ENCODE assay signal across 12 cellular contexts in the genomic region with DNA sequence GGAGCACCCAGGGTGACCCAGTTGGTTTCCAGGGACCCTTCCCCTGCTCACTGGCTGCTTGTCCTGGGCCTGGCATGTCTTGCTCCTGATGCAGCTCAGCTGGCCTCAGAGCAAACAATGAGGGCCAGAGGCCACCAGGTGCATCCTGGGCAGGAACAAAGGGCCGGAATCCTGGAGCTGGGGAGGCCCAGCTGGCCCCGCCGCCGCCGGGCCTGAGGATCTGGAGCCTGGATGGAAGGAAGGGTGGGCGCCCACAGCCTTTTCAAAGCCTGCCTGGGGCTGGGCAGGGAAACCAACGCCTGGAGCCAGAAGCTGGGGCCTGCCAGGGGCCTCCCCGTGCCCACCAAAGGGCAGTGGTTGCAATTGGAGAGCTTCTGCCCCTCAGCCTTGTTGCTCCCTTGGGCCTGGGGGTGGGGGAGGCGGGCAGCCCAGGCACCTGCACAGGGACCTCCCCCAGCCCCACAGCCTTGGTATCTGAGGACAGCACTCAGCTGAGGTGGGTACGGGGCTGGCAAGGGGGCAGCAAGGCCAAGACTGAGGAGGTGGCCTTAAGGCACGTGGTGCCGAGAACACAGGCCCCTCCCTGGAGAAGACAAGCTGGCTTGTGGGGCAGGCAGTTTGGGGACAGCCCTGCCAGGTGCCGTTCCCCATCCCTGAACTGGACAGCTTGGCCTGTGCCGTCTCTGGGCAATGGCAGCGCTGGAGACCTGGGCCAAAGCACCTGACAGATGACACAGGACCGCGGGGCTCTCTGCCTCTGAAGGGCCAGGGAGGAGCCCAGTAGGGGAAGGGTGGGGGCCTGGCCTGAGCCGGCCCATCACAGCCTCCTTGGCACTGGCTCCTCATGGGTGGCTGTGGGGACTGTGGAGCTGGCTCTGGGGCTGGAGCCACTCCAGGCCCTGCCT. TPM values are rescaled to one million over a fixed set of nuclear protein-coding genes. Genes with fewer than 3 reads are reported as not detected.
A peak's percentile ranks its signal among the peaks of the same experiment; 100 is the strongest.
DNase-seq lines count a peak whose midpoint lies in the region; ATAC-seq, FAIRE-seq and TF ChIP-seq lines count a peak whose summit lies in the region.
"Had no signal": no experiment of that assay in that cellular context is flagged by ENCODE, and none has a peak within 500 bp of the region (broad histone marks: within the 10 kb centered on the region; RNA-seq: fewer than 3 reads in every experiment).

No MANE protein-coding gene starts in this region.

- H3K4me3 Mint-ChIP-seq in MCF 10A (ENCODE audit: unreplicated experiment), result no peak overlapping the region

- no peak overlapping the region for H2BK20ac ChIP-seq in IMR-90 (ENCODE audit: low read depth, low read length)

- POLR2A ChIA-PET in IMR-90 (lab: Charles Lee; ENCODE audit: unreplicated experiment) (no interaction called here), MCF 10A (lab: Yijun Ruan, JAX) (interaction anchor here (0.5 kb wide), 1 partner anchor 11 kb away, joined by 3 read pairs; no protein-coding TSS in a partner anchor)

- CTCF ChIA-PET in IMR-90 (lab: Yijun Ruan, JAX) (no interaction called here), MCF 10A (lab: Yijun Ruan, JAX) (interaction anchor here (3.4 to 5.3 kb wide), 2 partner anchors 102 to 105 kb away, joined by 19 to 42 read pairs; no protein-coding TSS in a partner anchor)

- no CpG with 5 or more reads among the region's 18 CpGs for WGBS in IMR-90 (ENCODE audit: extremely low coverage in 2 of 2, insufficient read length in 1 of 2), 2 experiments
- 48 to 69% (median 62%) methylated on average over 12 to 18 of the region's 18 CpGs for WGBS in spleen, 5 donors

- peak overlapping the region; percentile 83 for H2AK9ac ChIP-seq in IMR-90 (replicated peaks; ENCODE audit: low read depth, low read length, poor library complexity)

- no peak overlapping the region for H3K14ac ChIP-seq in IMR-90 (replicated peaks; ENCODE audit: low read depth, low read length)

- H2AK5ac ChIP-seq in IMR-90 (ENCODE audit: low read depth, low read length), result no peak overlapping the region

- no peak overlapping the region for H3K23ac ChIP-seq in IMR-90 (ENCODE audit: low read depth, low read length)

- intact Hi-C loops in IMR-90 (cut with micrococcal nuclease) (no loop called here), kidney (cut with DNase I) (loop anchor here (10.0 kb wide), 1 partner anchor 84 kb away; no protein-coding TSS in a partner anchor), spleen (cut with DNase I; ENCODE audit: low total_unique reads) (loop anchor here (5.0 kb wide), 1 partner anchor 87 kb away; no protein-coding TSS in a partner anchor), MCF 10A (cut with micrococcal nuclease) (loop anchor here (5.0 kb wide), 1 partner anchor 93 kb away; no protein-coding TSS in a partner anchor)

- H3K9me3 Mint-ChIP-seq in MCF 10A (ENCODE audit: unreplicated experiment), result no peaks in the 10 kb centered on the region
- H3K9me3 Mint-ChIP-seq: T-cell had no signal

- FAIRE-seq in kidney (lab: Jason Lieb, UNC), result no peak

- peaks cover 16% of the 10 kb centered on the region for H3K27me3 ChIP-seq in IMR-90 (ENCODE audit: control insufficient read depth, insufficient read depth, low read length)
- H3K27me3 ChIP-seq in spleen (replicated peaks in 1 of 7), result peaks cover 0 to 10% (median 0%) of the 10 kb centered on the region in 7 donors
- H3K27me3 ChIP-seq: neutrophil had no signal

- peaks cover 12% of the 10 kb centered on the region; the same call in 1 of the 2 replicates for H3K9me1 ChIP-seq in IMR-90 (ENCODE audit: insufficient read depth, low read length)

- ATAC-seq in IMR-90 (ENCODE audit: low read depth), result no peak
- no peak for ATAC-seq in activated CD4-positive, CD25-positive, alpha-beta regulatory T cell treated with anti-CD3 and anti-CD28 coated beads, Interleukin-2, amount 50 U/mL, for 24 hours

- H3K4me3 ChIP-seq in IMR-90 (ENCODE audit: insufficient read depth, low read depth, low read length) (no peak overlapping the region), kidney (ENCODE audit: low read length in 2 of 2) (no peak overlapping the region), spleen (no peak overlapping the region)
- H3K4me3 ChIP-seq: thoracic aorta had no signal

- TF ChIP-seq POLR2A in IMR-90 (IDR thresholded peaks at IDR 0.05; ENCODE audit: low read depth, low read length), result no peak
- no peak for TF ChIP-seq POLR2A in spleen (IDR thresholded peaks at IDR 0.05)

- H3K4me2 ChIP-seq in IMR-90 (ENCODE audit: low read depth, low read length), result no peak overlapping the region

- DNase-seq in IMR-90, result no peak
- DNase-seq in SHP77 (lab: John Stamatoyannopoulos, UW), result peak; percentile 72 to 78
- peak; percentile 79 for DNase-seq in kidney
- peak; percentile 78 for DNase-seq in spleen
- no peak for DNase-seq in MCF 10A (ENCODE audit: unreplicated experiment)
- no peak for DNase-seq in NCI-H2171 treated with DMSO at 0.1 percent for 48 hours (lab: John Stamatoyannopoulos, UW)
- DNase-seq: activated CD4-positive, alpha-beta T cell treated with anti-CD3 and anti-CD28 coated beads, Interleukin-2, amount 50 U/mL, for 1 hour; NCI-H1436 treated with DMSO at 0.1 percent for 48 hours had no signal

- no peak overlapping the region for H3K27ac Mint-ChIP-seq in MCF 10A (ENCODE audit: low read depth, unreplicated experiment)

- no peak overlapping the region for H3K18ac ChIP-seq in IMR-90 (ENCODE audit: low read depth, low read length)

- no peak overlapping the region for H2BK120ac ChIP-seq in IMR-90 (ENCODE audit: low read depth, low read length)

- TF ChIP-seq CTCF in IMR-90 (conservative IDR thresholded peaks at IDR 0.05; ENCODE audit: low read depth, low read length), result no peak
- TF ChIP-seq CTCF in kidney (IDR thresholded peaks at IDR 0.05; ENCODE audit: borderline replicate concordance, extremely low read depth, insufficient read depth), result no peak
- TF ChIP-seq CTCF in spleen (IDR thresholded peaks at IDR 0.05 in 8 of 11, conservative IDR thresholded peaks at IDR 0.05 in 3 of 11), result no peak
- no peak for TF ChIP-seq CTCF in MCF 10A (IDR thresholded peaks at IDR 0.05; ENCODE audit: unreplicated experiment)

- H3K4me1 ChIP-seq in IMR-90 (ENCODE audit: control insufficient read depth, insufficient read depth, low read length) (peaks cover 6% of the 10 kb centered on the region), kidney (ENCODE audit: control insufficient read depth in 1 of 2, insufficient read depth in 1 of 2, low read depth in 1 of 2, low read length in 2 of 2) (peaks cover 0 to 11% of the 10 kb centered on the region in 2 donors), spleen (peaks cover 9 to 59% (median 40%) of the 10 kb centered on the region in 6 donors)

- no peak overlapping the region for H2BK5ac ChIP-seq in IMR-90 (ENCODE audit: low read depth, low read length, poor library complexity, severe bottlenecking)

- BruUV-seq in IMR-90 (replicated peaks; lab: Mats Ljungman, UMichigan), result no TSS peak
- BruUV-seq in MCF 10A (replicated peaks; lab: Mats Ljungman, UMichigan), result no TSS peak

- peaks cover 2% of the 10 kb centered on the region for H3K27me3 Mint-ChIP-seq in MCF 10A (ENCODE audit: insufficient read depth, unreplicated experiment)

- no peak overlapping the region for H2BK15ac ChIP-seq in IMR-90 (ENCODE audit: low read depth, low read length)

- H4K8ac ChIP-seq in IMR-90 (ENCODE audit: low read depth in 2 of 2, low read length in 2 of 2), result no peak overlapping the region

- H3K4me1 Mint-ChIP-seq in MCF 10A (ENCODE audit: insufficient read depth, unreplicated experiment), result peaks cover 6% of the 10 kb centered on the region

- H4K91ac ChIP-seq in IMR-90 (ENCODE audit: insufficient read depth, low read depth, low read length), result no peak overlapping the region

- no peaks in the 10 kb centered on the region for H3K9me3 ChIP-seq in IMR-90 (ENCODE audit: control insufficient read depth, insufficient read depth, low read length)
- H3K9me3 ChIP-seq in kidney (ENCODE audit: control insufficient read depth in 1 of 2, low read length in 2 of 2), result no peaks in the 10 kb centered on the region
- no peaks in the 10 kb centered on the region for H3K9me3 ChIP-seq in spleen
- H3K9me3 ChIP-seq: neutrophil, thoracic aorta had no signal

- H3K56ac ChIP-seq in IMR-90 (ENCODE audit: extremely low read depth, insufficient read depth, low read length), result no peak overlapping the region

- TF ChIP-seq RAD21 in IMR-90 (IDR thresholded peaks at IDR 0.05; ENCODE audit: low read length), result no peak

- H3K9ac ChIP-seq in IMR-90 (ENCODE audit: low read depth, low read length), result no peak overlapping the region
- H3K9ac ChIP-seq in kidney (ENCODE audit: low read length in 2 of 2), result no peak overlapping the region

- in situ Hi-C loops in IMR-90 (cut with MboI; ENCODE audit: low sequenced_read_pairs), result no loop called here

- no peak overlapping the region for H3K4ac ChIP-seq in IMR-90 (ENCODE audit: low read depth, low read length)

- peaks cover 15% of the 10 kb centered on the region for H3K36me3 Mint-ChIP-seq in MCF 10A (ENCODE audit: insufficient read depth, unreplicated experiment)

- H3K79me1 ChIP-seq in IMR-90 (ENCODE audit: low read depth in 1 of 2, low read length in 2 of 2), result peaks cover 0 to 6% of the 10 kb centered on the region in 2 experiments; a peak in 1 of 4 replicates

- dilution Hi-C loops in IMR-90 (cut with HindIII; ENCODE audit: low sequenced_read_pairs, unreplicated experiment), result no loop called here

- H4K5ac ChIP-seq in IMR-90 (ENCODE audit: low read depth, low read length), result no peak overlapping the region

- H2AFZ ChIP-seq in IMR-90 (replicated peaks; ENCODE audit: low read length, poor library complexity), result no peak overlapping the region

- H3K36me3 ChIP-seq in IMR-90 (ENCODE audit: control insufficient read depth, insufficient read depth, low read length) (peaks cover 5% of the 10 kb centered on the region; the same call in 1 of the 2 replicates), kidney (ENCODE audit: control insufficient read depth in 1 of 2, insufficient read depth in 2 of 2, low read length in 2 of 2) (peaks cover 2 to 10% of the 10 kb centered on the region in 2 donors), spleen (peaks cover 0 to 33% (median 13%) of the 10 kb centered on the region in 6 donors)

- H3K27ac ChIP-seq in IMR-90 (ENCODE audit: insufficient read depth, low read length), result no peak overlapping the region
- no peak overlapping the region for H3K27ac ChIP-seq in kidney (ENCODE audit: low read depth in 2 of 2, low read length in 2 of 2)
- peak overlapping the region in 4 of 8 donors; percentile 20 to 28 (median 22) for H3K27ac ChIP-seq in spleen
- H3K27ac ChIP-seq: neutrophil, thoracic aorta had no signal

- no peaks in the 10 kb centered on the region for H4K20me1 ChIP-seq in IMR-90 (ENCODE audit: insufficient read depth, low read length)

TF ChIP-seq in IMR-90, 13 proteins besides CTCF, POLR2A, EP300 and RAD21 (continues in another document):
- no peak for TF ChIP-seq CEBPB (IDR thresholded peaks at IDR 0.05; ENCODE audit: low read depth, low read length)

RNA-seq across cellular contexts. Expression of a gene that starts 7.1 kb away (rescaled TPM):
- total RNA-seq in IMR-90 (2012; rRNA removed) (0.28 and 0.36 TPM in 2 replicates), kidney (6.9 TPM), spleen (10 to 100 TPM; 15.8 to 31.1 (median 25.2) TPM), MCF 10A (2022) (0.96 and 1.4 TPM in 2 replicates)
- polyA plus RNA-seq in IMR-90 (2012; rRNA removed) (0.76 and 1.1 TPM in 2 replicates), kidney (ENCODE audit: insufficient read depth, low read depth, low replicate concordance) (6.1 TPM), spleen (10 to 100 TPM in 2 of 3 donors, 1 to 10 TPM in 1; 8.3 to 14.8 (median 14.2) TPM)
- polyA plus RNA-seq in IMR-90 (2012; cell fraction: cytosol; rRNA removed), result 1.3 and 1.6 TPM in 2 replicates
- polyA plus RNA-seq in IMR-90 (2012; cell fraction: nucleus; rRNA removed; ENCODE audit: low replicate concordance), result 2.9 and 7.6 TPM in 2 replicates

Comparison
In these comparisons a context has a peak if more than half of its experiments do, and no peak if none do; other contexts are left out.
1. DNase-seq: peak in SHP77 (2 of 2), kidney (single experiment) and spleen (single experiment); none in IMR-90 (single experiment), MCF 10A (single experiment) and NCI-H2171 treated with DMSO at 0.1 percent for 48 hours (single experiment).